ENCODE assay signal across 11 cellular contexts in genomic region chr1:115654663-115655306, GRCh38. TPM values are rescaled to one million over a fixed set of nuclear protein-coding genes. Genes with fewer than 3 reads are reported as not detected.
DNase-seq lines count a peak whose midpoint lies in the region; ATAC-seq lines count a peak whose summit lies in the region.
"Had no signal": no experiment of that assay in that cellular context is flagged by ENCODE, and none has a peak within 500 bp of the region (broad histone marks: within the 10 kb centered on the region; RNA-seq: fewer than 3 reads in every experiment).

No MANE protein-coding gene starts in this region.

- no peak overlapping the region for H3K14ac ChIP-seq in mesenchymal stem cell (ENCODE audit: low read length in 2 of 2)

- no peak overlapping the region for H3K4ac ChIP-seq in mesenchymal stem cell (ENCODE audit: low read depth in 1 of 2, low read length in 2 of 2)

- H3K4me1 ChIP-seq in BLaER1 treated with 17β-estradiol and CSF1 and Interleukin-3, amounts not matched to agents 10 nM and 100 nM = peaks cover 24 to 59% (median 39%) of the 10 kb centered on the region in 10 experiments
- H3K4me1 ChIP-seq in mesenchymal stem cell (ENCODE audit: control insufficient read depth, insufficient read depth, low read depth, low read length) (peaks cover 23% of the 10 kb centered on the region), aorta (ENCODE audit: control insufficient read depth in 1 of 2, insufficient read depth in 2 of 2, low read length in 2 of 2) (no peaks in the 10 kb centered on the region)

- H2AFZ ChIP-seq in mesenchymal stem cell (ENCODE audit: low read depth, low read length) = no peak overlapping the region

- H4K8ac ChIP-seq in mesenchymal stem cell (ENCODE audit: low read length) = no peak overlapping the region

- H2BK5ac ChIP-seq in mesenchymal stem cell (ENCODE audit: low read depth, low read length, poor library complexity, severe bottlenecking) = peak overlapping the region; percentile 66

- H3K27me3 ChIP-seq in BLaER1 treated with 17β-estradiol and CSF1 and Interleukin-3, amounts not matched to agents 10 nM and 100 nM = no peaks in the 10 kb centered on the region
- H3K27me3 ChIP-seq in mesenchymal stem cell (ENCODE audit: control insufficient read depth in 1 of 2, insufficient read depth in 1 of 2, low read length in 2 of 2) = no peaks in the 10 kb centered on the region
- no peaks in the 10 kb centered on the region for H3K27me3 ChIP-seq in aorta (ENCODE audit: control insufficient read depth in 1 of 2, insufficient read depth in 2 of 2, low read length in 1 of 2)

- H4K20me1 ChIP-seq in BLaER1 treated with 17β-estradiol and CSF1 and Interleukin-3, amounts not matched to agents 10 nM and 100 nM = peaks cover 0 to 9% (median 0%) of the 10 kb centered on the region in 11 experiments; a peak in 5 of 22 replicates

- H3K23ac ChIP-seq in mesenchymal stem cell (ENCODE audit: low read length in 2 of 2) = no peak overlapping the region

- H2BK12ac ChIP-seq in mesenchymal stem cell (ENCODE audit: low read length in 2 of 2) = no peak overlapping the region

- H3K36me3 ChIP-seq in BLaER1 treated with 17β-estradiol and CSF1 and Interleukin-3, amounts not matched to agents 10 nM and 100 nM = peaks cover 25 to 46% (median 35%) of the 10 kb centered on the region in 11 experiments
- peaks cover 16 to 36% of the 10 kb centered on the region in 2 experiments for H3K36me3 ChIP-seq in mesenchymal stem cell (ENCODE audit: control insufficient read depth in 1 of 2, insufficient read depth in 2 of 2, low read depth in 1 of 2, low read length in 2 of 2)
- H3K36me3 ChIP-seq in aorta (ENCODE audit: control insufficient read depth in 1 of 2, insufficient read depth in 2 of 2, low read length in 1 of 2) = peaks cover 0 to 3% of the 10 kb centered on the region in 2 donors

- ATAC-seq in aorta (ENCODE audit: low FRiP score) = no peak

- DNase-seq in M059J (ENCODE audit: low read depth) (peak; percentile 53), dermis blood vessel endothelial cell (peak; percentile 69), mesenchymal stem cell (peak; percentile 42), NCI-H82 (lab: John Stamatoyannopoulos, UW) (no peak), aorta (no peak), NCI-H146 treated with DMSO at 0.1 percent for 48 hours (lab: John Stamatoyannopoulos, UW; ENCODE audit: unreplicated experiment) (no peak)
- DNase-seq in stimulated activated CD4-positive, alpha-beta T cell treated with anti-CD3 and anti-CD28 coated beads, Interleukin-12 subunit alpha, Interleukin-12 subunit beta, amount 100 ng/mL, for 4 hours = no peak
- DNase-seq: CD4-positive, CD25-positive, alpha-beta regulatory T cell; kidney glomerular epithelial cell; stimulated activated naive CD4-positive, alpha-beta T cell treated with Interleukin-2 at 50 U/mL for 16 hours had no signal

- peak overlapping the region in 1 of 2 experiments; percentile 72 for H3K18ac ChIP-seq in mesenchymal stem cell (ENCODE audit: low read depth in 1 of 2, low read length in 2 of 2)

- intact Hi-C loops in aorta (cut with DNase I) = no loop called here

- H2BK120ac ChIP-seq in mesenchymal stem cell (ENCODE audit: low read depth, low read length) = peak overlapping the region; percentile 49

- H3K79me1 ChIP-seq in mesenchymal stem cell (replicated peaks; ENCODE audit: low read length, poor library complexity, severe bottlenecking) = peaks cover 57% of the 10 kb centered on the region

- H3K4me3 ChIP-seq in BLaER1 treated with 17β-estradiol and CSF1 and Interleukin-3, amounts not matched to agents 10 nM and 100 nM = peak overlapping the region in 1 of 10 experiments; percentile 13; a peak in 1 of 20 replicates
- H3K4me3 ChIP-seq in mesenchymal stem cell (ENCODE audit: insufficient read depth in 1 of 2, low read depth in 1 of 2, low read length in 2 of 2) (no peak overlapping the region), aorta (ENCODE audit: low read length in 2 of 2) (no peak overlapping the region)

- H3K9me3 ChIP-seq in BLaER1 treated with 17β-estradiol and CSF1 and Interleukin-3, amounts not matched to agents 10 nM and 100 nM (replicated peaks in 1 of 11) = peaks cover 0 to 10% (median 6%) of the 10 kb centered on the region in 11 experiments; a peak in 9 of 22 replicates
- H3K9me3 ChIP-seq in mesenchymal stem cell (ENCODE audit: control insufficient read depth, low read length) (no peaks in the 10 kb centered on the region), aorta (ENCODE audit: control insufficient read depth, low read length) (no peaks in the 10 kb centered on the region)

- H3K27ac ChIP-seq in BLaER1 treated with 17β-estradiol and CSF1 and Interleukin-3, amounts not matched to agents 10 nM and 100 nM = peak overlapping the region in 8 of 11 experiments; percentile 2 to 57 (median 34); a peak in 13 of 22 replicates
- H3K27ac ChIP-seq in mesenchymal stem cell (ENCODE audit: low read length, poor library complexity, severe bottlenecking) = peak overlapping the region; percentile 46
- peak overlapping the region in 1 of 2 donors; percentile 22 for H3K27ac ChIP-seq in aorta (ENCODE audit: low read depth in 1 of 2, low read length in 2 of 2)

- 48% methylated on average over 12 of the region's 14 CpGs for WGBS in mesenchymal stem cell
- WGBS in aorta, 2 donors = 23 to 24% methylated on average over 14 of the region's 14 CpGs

- no peak overlapping the region for H2AK5ac ChIP-seq in mesenchymal stem cell (ENCODE audit: low read length, severe bottlenecking)

- peak overlapping the region; percentile 70 for H2BK15ac ChIP-seq in mesenchymal stem cell (ENCODE audit: low read depth, poor library complexity, severe bottlenecking)

- H4K91ac ChIP-seq in mesenchymal stem cell (ENCODE audit: low read length) = no peak overlapping the region

- H3K4me2 ChIP-seq in BLaER1 treated with 17β-estradiol and CSF1 and Interleukin-3, amounts not matched to agents 10 nM and 100 nM = peak overlapping the region; percentile 51 to 82 (median 74)
- peak overlapping the region; percentile 53 for H3K4me2 ChIP-seq in mesenchymal stem cell (ENCODE audit: low read length, poor library complexity, severe bottlenecking)

- peak overlapping the region in 9 of 11 experiments; percentile 8 to 56 (median 28); a peak in 10 of 22 replicates for H3K9ac ChIP-seq in BLaER1 treated with 17β-estradiol and CSF1 and Interleukin-3, amounts not matched to agents 10 nM and 100 nM
- no peak overlapping the region for H3K9ac ChIP-seq in mesenchymal stem cell (ENCODE audit: low read length)

RNA-seq across cellular contexts. Expression of gene VANGL1, which starts 13.0 kb away (rescaled TPM):
- 14.3 and 24.5 TPM in 2 replicates for total RNA-seq in M059J (2014; rRNA removed; shearing (Covaris generic))
- total RNA-seq in dermis blood vessel endothelial cell (16.3 and 24.3 TPM in 2 replicates), aorta (10 to 100 TPM; 10.5 to 14.8 TPM)
- 13.3 TPM for polyA plus RNA-seq in mesenchymal stem cell (2013, experiment 1 of 2)
- 13.8 TPM for polyA plus RNA-seq in mesenchymal stem cell (2013, experiment 2 of 2)
- 1 to 10 TPM in 1 of 2 donors, under 1 TPM in 1; 0.75 to 1.5 TPM for polyA plus RNA-seq in aorta

Comparison
In these comparisons a context has a peak if more than half of its experiments do, and no peak if none do; other contexts are left out.
1. DNase-seq: peak in M059J (single experiment), dermis blood vessel endothelial cell (single experiment) and mesenchymal stem cell (single experiment); none in NCI-H82 (single experiment), stimulated activated CD4-positive, alpha-beta T cell treated with anti-CD3 and anti-CD28 coated beads, Interleukin-12 subunit alpha, Interleukin-12 subunit beta, amount 100 ng/mL, for 4 hours (single experiment), aorta (0 of 2) and NCI-H146 treated with DMSO at 0.1 percent for 48 hours (single experiment).